Comparison of ENCODE assay signal across 16 cellular contexts in the genomic region with DNA sequence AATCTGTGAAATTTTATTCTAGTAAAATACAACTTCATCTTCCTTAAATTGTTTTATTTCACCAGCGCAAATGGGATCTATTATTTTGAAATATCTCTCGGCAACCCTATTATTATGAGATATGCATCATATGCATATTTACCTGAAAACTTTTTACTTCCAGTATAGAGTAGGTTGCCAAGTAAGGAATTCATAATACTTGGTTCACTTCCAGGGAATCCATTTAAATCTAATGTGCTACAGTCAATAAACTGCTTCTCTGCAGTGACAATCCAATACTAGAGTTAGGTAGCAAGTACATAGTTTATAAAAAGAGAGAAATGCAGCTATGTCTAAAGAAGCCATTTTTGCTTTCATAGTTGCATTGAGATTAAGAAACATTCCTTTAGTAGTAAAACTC.
DNase-seq lines count a peak whose midpoint lies in the region; ATAC-seq and TF ChIP-seq lines count a peak whose summit lies in the region.
"Had no signal": no experiment of that assay in that cellular context is flagged by ENCODE, and none has a peak within 500 bp of the region (broad histone marks: within the 10 kb centered on the region; RNA-seq: fewer than 3 reads in every experiment).

No MANE protein-coding gene starts in this region.

- H3K4me3 Mint-ChIP-seq in activated T-cell treated with anti-CD3 and anti-CD28 coated beads, Interleukin-2, amount 50 U/mL, for 24 hours = no peak overlapping the region
- H3K4me3 Mint-ChIP-seq: CD4-positive, alpha-beta T cell; H9 had no signal

- no peak overlapping the region for H3K23ac ChIP-seq in neuronal stem cell (ENCODE audit: low read depth, low read length, poor library complexity)

- TF ChIP-seq CTCF in cardiac muscle cell (IDR thresholded peaks at IDR 0.05; ENCODE audit: low read depth, low read length) (no peak), smooth muscle cell (IDR thresholded peaks at IDR 0.05; ENCODE audit: borderline replicate concordance, insufficient read depth, poor library complexity, severe bottlenecking) (no peak)

- H3K4me1 Mint-ChIP-seq in activated T-cell treated with anti-CD3 and anti-CD28 coated beads, Interleukin-2, amount 50 U/mL, for 24 hours (ENCODE audit: low read depth) = peaks cover 8% of the 10 kb centered on the region

- H4K20me1 ChIP-seq in smooth muscle cell (ENCODE audit: low read depth) = peaks cover 26% of the 10 kb centered on the region

- H3K4me3 ChIP-seq in cardiac muscle cell = no peak overlapping the region
- no peak overlapping the region for H3K4me3 ChIP-seq in right cardiac atrium (ENCODE audit: low read length)
- H3K4me3 ChIP-seq in smooth muscle cell = no peak overlapping the region
- no peak overlapping the region for H3K4me3 ChIP-seq in neuronal stem cell (ENCODE audit: low read length in 2 of 2)

- no peak overlapping the region for H2BK12ac ChIP-seq in neuronal stem cell (ENCODE audit: low read length)

- H2AK5ac ChIP-seq in neuronal stem cell (ENCODE audit: low read depth, low read length) = no peak overlapping the region

- H3K27ac ChIP-seq in cardiac muscle cell = peak overlapping the region; percentile 66
- no peak overlapping the region for H3K27ac ChIP-seq in right cardiac atrium (ENCODE audit: low read length)
- H3K27ac ChIP-seq in smooth muscle cell (ENCODE audit: low read depth) = peak overlapping the region; percentile 28
- no peak overlapping the region for H3K27ac ChIP-seq in neuronal stem cell (replicated peaks; ENCODE audit: low read length)

- no peaks in the 10 kb centered on the region for H3F3A ChIP-seq in smooth muscle cell (ENCODE audit: low read depth)

- H3K9ac ChIP-seq in smooth muscle cell (ENCODE audit: low read depth) = no peak overlapping the region
- H3K9ac ChIP-seq in neuronal stem cell (ENCODE audit: low read depth, low read length, poor library complexity) = no peak overlapping the region

- H3K9me3 ChIP-seq in cardiac muscle cell (ENCODE audit: low read depth) (no peaks in the 10 kb centered on the region), right cardiac atrium (ENCODE audit: control insufficient read depth, low read length) (no peaks in the 10 kb centered on the region), smooth muscle cell (replicated peaks; ENCODE audit: low read depth) (no peaks in the 10 kb centered on the region), neuronal stem cell (replicated peaks in 1 of 2; ENCODE audit: control insufficient read depth in 2 of 2, insufficient read depth in 1 of 2, low read depth in 1 of 2, low read length in 2 of 2) (no peaks in the 10 kb centered on the region)
- H3K9me3 ChIP-seq: BE2C, Caco-2 had no signal

- H2BK120ac ChIP-seq in neuronal stem cell (ENCODE audit: low read depth, low read length) = no peak overlapping the region

- DNase-seq in cardiac muscle cell (ENCODE audit: low read depth in 1 of 2, low spot score in 1 of 2) (no peak), right cardiac atrium (no peak), NCI-H1105 treated with DMSO at 0.1 percent for 48 hours (lab: John Stamatoyannopoulos, UW) (peak; percentile 42), smooth muscle cell (lab: John Stamatoyannopoulos, UW; ENCODE audit: unreplicated experiment) (no peak), neuronal stem cell (ENCODE audit: low spot score) (no peak)
- no peak for DNase-seq in activated T-cell treated with anti-CD3 and anti-CD28 coated beads, Interleukin-2, amount 50 U/mL, for 24 hours
- no peak for DNase-seq in activated CD4-positive, alpha-beta T cell treated with anti-CD3 and anti-CD28 coated beads, Interleukin-2, amount 50 U/mL, for 48 hours
- DNase-seq: ACHN; BE2C; C1 segment of cervical spinal cord; Caco-2; CD4-positive, alpha-beta T cell; GF-D8; GOT3; H9 had no signal

- no peak overlapping the region for H3K4ac ChIP-seq in neuronal stem cell (ENCODE audit: low read length)

- intact Hi-C loops in right cardiac atrium (cut with DNase I) = no loop called here

- no peaks in the 10 kb centered on the region for H3K27me3 Mint-ChIP-seq in activated T-cell treated with anti-CD3 and anti-CD28 coated beads, Interleukin-2, amount 50 U/mL, for 24 hours
- H3K27me3 Mint-ChIP-seq: CD4-positive, alpha-beta T cell had no signal

- no peak overlapping the region for H4K91ac ChIP-seq in neuronal stem cell (ENCODE audit: low read depth, low read length, poor library complexity)

- H2BK5ac ChIP-seq in neuronal stem cell (ENCODE audit: low read length) = no peak overlapping the region

- H3K27me3 ChIP-seq in cardiac muscle cell = no peaks in the 10 kb centered on the region
- no peaks in the 10 kb centered on the region for H3K27me3 ChIP-seq in right cardiac atrium (ENCODE audit: control insufficient read depth, insufficient read depth)
- no peaks in the 10 kb centered on the region for H3K27me3 ChIP-seq in smooth muscle cell (ENCODE audit: low read depth)
- no peaks in the 10 kb centered on the region for H3K27me3 ChIP-seq in neuronal stem cell (ENCODE audit: control insufficient read depth in 3 of 3, insufficient read depth in 3 of 3, low read depth in 1 of 3, low read length in 3 of 3)
- H3K27me3 ChIP-seq: BE2C had no signal

- H3K79me1 ChIP-seq in neuronal stem cell (ENCODE audit: low read depth, low read length) = no peaks in the 10 kb centered on the region

- ATAC-seq in right cardiac atrium (no peak), SK-N-SH treated with all-trans-retinoic acid at 6 μM for 48 hours (peak; percentile 42)

- H2AFZ ChIP-seq in smooth muscle cell (ENCODE audit: low read depth) (no peak overlapping the region), neuronal stem cell (ENCODE audit: low read length) (no peak overlapping the region)

- H3K4me1 ChIP-seq in cardiac muscle cell (ENCODE audit: low read depth) (peaks cover 12% of the 10 kb centered on the region), right cardiac atrium (ENCODE audit: control insufficient read depth, insufficient read depth, low read length) (no peaks in the 10 kb centered on the region), smooth muscle cell (ENCODE audit: low read depth) (no peaks in the 10 kb centered on the region), neuronal stem cell (ENCODE audit: control insufficient read depth in 2 of 2, insufficient read depth in 1 of 2, low read depth in 1 of 2, low read length in 2 of 2) (no peaks in the 10 kb centered on the region)
- H3K4me1 ChIP-seq: Caco-2 had no signal

- H3K9me3 Mint-ChIP-seq in activated T-cell treated with anti-CD3 and anti-CD28 coated beads, Interleukin-2, amount 50 U/mL, for 24 hours = no peaks in the 10 kb centered on the region
- H3K9me3 Mint-ChIP-seq: CD4-positive, alpha-beta T cell; H9 had no signal

- H3K79me2 ChIP-seq in smooth muscle cell (ENCODE audit: low read depth) = peaks cover 3% of the 10 kb centered on the region

- H2BK15ac ChIP-seq in neuronal stem cell (ENCODE audit: low read length) = no peak overlapping the region

- H3K36me3 ChIP-seq in cardiac muscle cell (no peaks in the 10 kb centered on the region), smooth muscle cell (ENCODE audit: low read depth) (peaks cover 5% of the 10 kb centered on the region), neuronal stem cell (replicated peaks in 1 of 2; ENCODE audit: control insufficient read depth in 2 of 2, insufficient read depth in 2 of 2, low read length in 2 of 2) (peaks cover 0 to 50% of the 10 kb centered on the region in 2 donors)

- no peak overlapping the region for H3K4me2 ChIP-seq in smooth muscle cell
- no peak overlapping the region for H3K4me2 ChIP-seq in neuronal stem cell (ENCODE audit: insufficient read depth, low read length, poor library complexity, severe bottlenecking)

- H4K8ac ChIP-seq in neuronal stem cell (ENCODE audit: low read depth, low read length) = no peak overlapping the region

- no peak overlapping the region for H3K27ac Mint-ChIP-seq in activated T-cell treated with anti-CD3 and anti-CD28 coated beads, Interleukin-2, amount 50 U/mL, for 24 hours
- H3K27ac Mint-ChIP-seq: CD4-positive, alpha-beta T cell; H9 had no signal

- H3K14ac ChIP-seq in neuronal stem cell (ENCODE audit: low read length) = no peak overlapping the region

- H3K18ac ChIP-seq in neuronal stem cell (ENCODE audit: low read length) = no peak overlapping the region

- 97% methylated on average over 2 of the region's 2 CpGs for WGBS in right cardiac atrium
- 90% methylated on average over 2 of the region's 2 CpGs for WGBS in smooth muscle cell (ENCODE audit: low lambda C conversion rate)
- no CpG with 5 or more reads among the region's 2 CpGs for WGBS in neuronal stem cell (ENCODE audit: extremely low coverage in 2 of 2, insufficient read length in 2 of 2, insufficient replicate concordance in 1 of 2), 2 donors

- peaks cover 1% of the 10 kb centered on the region for H3K36me3 Mint-ChIP-seq in activated T-cell treated with anti-CD3 and anti-CD28 coated beads, Interleukin-2, amount 50 U/mL, for 24 hours (ENCODE audit: low read depth)

TF ChIP-seq in SK-N-SH treated with all-trans-retinoic acid at 6 μM for 48 hours, 23 proteins besides CTCF, POLR2A, EP300 and RAD21:
- TF ChIP-seq ARNTL (CRISPR knock-in tag; IDR thresholded peaks at IDR 0.05; ENCODE audit: borderline replicate concordance, low read depth) (no peak), ISL1 (CRISPR knock-in tag; IDR thresholded peaks at IDR 0.05) (peak; percentile 82)
TF ChIP-seq in SK-N-SH treated with all-trans-retinoic acid at 6 μM for 48 hours: peak in this region for 1.

Comparison
In these comparisons a context has a peak if more than half of its experiments do, and no peak if none do; other contexts are left out.
1. H3K27ac ChIP-seq: peak in cardiac muscle cell (single experiment) and smooth muscle cell (single experiment); none in right cardiac atrium (single experiment) and neuronal stem cell (single experiment).